Comparison of ENCODE assay signal across 8 cellular contexts in the genomic region with DNA sequence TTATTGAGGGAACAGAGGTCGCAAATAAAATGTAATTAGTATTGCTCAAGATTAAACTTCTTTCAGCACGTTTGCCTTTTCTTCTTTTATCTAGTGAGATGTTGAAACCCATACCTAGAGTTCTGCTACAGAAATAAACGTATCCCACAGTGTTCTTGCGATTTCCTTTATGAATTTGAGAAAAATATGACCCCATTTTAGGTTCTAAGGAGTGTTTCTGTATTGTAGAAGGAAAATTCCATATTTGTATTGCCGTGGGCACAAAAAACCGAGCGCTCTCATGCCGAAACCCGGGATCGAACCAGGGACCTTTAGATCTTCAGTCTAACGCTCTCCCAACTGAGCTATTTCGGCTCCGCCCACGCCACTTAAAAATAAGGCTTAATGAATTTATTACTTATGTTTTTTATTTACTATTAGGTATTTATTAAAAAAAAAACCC. TPM values are rescaled to one million over a fixed set of nuclear protein-coding genes. Genes with fewer than 3 reads are reported as not detected.
A peak's percentile ranks its signal among the peaks of the same experiment; 100 is the strongest.
DNase-seq lines count a peak whose midpoint lies in the region; ATAC-seq and TF ChIP-seq lines count a peak whose summit lies in the region.

No MANE protein-coding gene starts in this region.

- H3K27ac Mint-ChIP-seq in activated T-cell treated with anti-CD3 and anti-CD28 coated beads, Interleukin-2, amount 50 U/mL, for 24 hours, result peak overlapping the region; percentile 99
- H3K27ac Mint-ChIP-seq in nephron progenitor cell, result peak overlapping the region; percentile 98

- H3F3A ChIP-seq in PC-9 (ENCODE audit: insufficient read depth, low read depth), result peaks cover 52% of the 10 kb centered on the region

- H3K4me3 Mint-ChIP-seq in activated T-cell treated with anti-CD3 and anti-CD28 coated beads, Interleukin-2, amount 50 U/mL, for 24 hours, result peak overlapping the region; percentile 86
- peak overlapping the region; percentile 95 for H3K4me3 Mint-ChIP-seq in nephron progenitor cell

- CTCF ChIA-PET in PC-9 (lab: Charles Lee), result interaction anchor here (1.5 kb wide), 1 partner anchor 33 kb away, joined by 6 read pairs; no protein-coding TSS in a partner anchor

- H4K20me1 ChIP-seq in PC-9 (ENCODE audit: insufficient read depth), result no peaks in the 10 kb centered on the region

- peaks cover 8% of the 10 kb centered on the region for H3K36me3 Mint-ChIP-seq in activated T-cell treated with anti-CD3 and anti-CD28 coated beads, Interleukin-2, amount 50 U/mL, for 24 hours (ENCODE audit: low read depth)
- peaks cover 23% of the 10 kb centered on the region for H3K36me3 Mint-ChIP-seq in nephron progenitor cell (ENCODE audit: low read depth)

- no peaks in the 10 kb centered on the region for H3K9me3 Mint-ChIP-seq in activated T-cell treated with anti-CD3 and anti-CD28 coated beads, Interleukin-2, amount 50 U/mL, for 24 hours
- H3K9me3 Mint-ChIP-seq in nephron progenitor cell, result peaks cover 28% of the 10 kb centered on the region

- H3K4me1 ChIP-seq in PC-9 (replicated peaks; ENCODE audit: insufficient read depth) (peaks cover 59% of the 10 kb centered on the region), stomach (peaks cover 0 to 52% (median 16%) of the 10 kb centered on the region in 4 donors)

- H3K27ac ChIP-seq in PC-9, result peak overlapping the region; percentile 81
- peak overlapping the region in 4 of 5 donors; percentile 63 to 86 (median 75) for H3K27ac ChIP-seq in stomach

- DNase-seq in HS-5 (ENCODE audit: low read depth) (peak; percentile 52), PC-9 (peak; percentile 58 to 71), fibroblast of gingiva (ENCODE audit: low read depth) (peak; percentile 59), nephron progenitor cell (peak; percentile 80), stomach (peak; percentile 65)
- DNase-seq in activated T-cell treated with anti-CD3 and anti-CD28 coated beads, Interleukin-2, amount 50 U/mL, for 24 hours, result peak; percentile 86

- no TSS peak for BruUV-seq in PC-9 (replicated peaks; lab: Mats Ljungman, UMichigan)

- peaks cover 58% of the 10 kb centered on the region for H3K27me3 Mint-ChIP-seq in activated T-cell treated with anti-CD3 and anti-CD28 coated beads, Interleukin-2, amount 50 U/mL, for 24 hours
- peaks cover 33% of the 10 kb centered on the region for H3K27me3 Mint-ChIP-seq in nephron progenitor cell (ENCODE audit: low read depth, poor library complexity)

- H3K79me2 ChIP-seq in PC-9 (ENCODE audit: low read depth), result no peaks in the 10 kb centered on the region

- H3K9me3 ChIP-seq in PC-9 (ENCODE audit: insufficient read depth, low read depth), result no peaks in the 10 kb centered on the region
- no peaks in the 10 kb centered on the region for H3K9me3 ChIP-seq in stomach

- POLR2A ChIA-PET in PC-9 (lab: Charles Lee; ENCODE audit: unreplicated experiment), result interaction anchor here (0.6 kb wide), 1 partner anchor 1834 kb away, joined by 4 read pairs; a partner anchor contains a TSS

- intact Hi-C loops in PC-9 (cut with micrococcal nuclease; ENCODE audit: unreplicated experiment), result loop anchor here (1.0 to 10.0 kb wide), 3 partner anchors 33 to 143 kb away; no protein-coding TSS in a partner anchor
- intact Hi-C loops in stomach (cut with DNase I; ENCODE audit: low total_unique reads), result loop anchor here (5.0 kb wide), 1 partner anchor 39 kb away; no protein-coding TSS in a partner anchor

- H3K4me1 Mint-ChIP-seq in activated T-cell treated with anti-CD3 and anti-CD28 coated beads, Interleukin-2, amount 50 U/mL, for 24 hours (ENCODE audit: low read depth), result peaks cover 64% of the 10 kb centered on the region
- H3K4me1 Mint-ChIP-seq in nephron progenitor cell, result peaks cover 91% of the 10 kb centered on the region

- no peak for TF ChIP-seq POLR2A in stomach (IDR thresholded peaks at IDR 0.05)

- peak; percentile 37 for ATAC-seq in GM18517 (IDR thresholded peaks at IDR 0.05; ENCODE audit: unreplicated experiment)
- no peak for ATAC-seq in HG03108 (IDR thresholded peaks at IDR 0.05; ENCODE audit: unreplicated experiment)

- H3K9me2 ChIP-seq in PC-9 (ENCODE audit: insufficient read depth), result no peaks in the 10 kb centered on the region

- TF ChIP-seq CTCF in PC-9 (conservative IDR thresholded peaks at IDR 0.05) (peak; percentile 9; the same call in 1 of the 2 replicates), nephron progenitor cell (IDR thresholded peaks at IDR 0.05) (no peak), stomach (IDR thresholded peaks at IDR 0.05) (no peak)

- peak overlapping the region; percentile 80 for H3K4me2 ChIP-seq in PC-9

- H3K36me3 ChIP-seq in PC-9 (ENCODE audit: low read depth) (no peaks in the 10 kb centered on the region), stomach (no peaks in the 10 kb centered on the region)

- no peaks in the 10 kb centered on the region for H3K27me3 ChIP-seq in PC-9 (ENCODE audit: insufficient read depth, low read depth)
- peaks cover 0 to 21% (median 4%) of the 10 kb centered on the region in 3 donors for H3K27me3 ChIP-seq in stomach

- H2AFZ ChIP-seq in PC-9, result peak overlapping the region; percentile 82

- 0 to 1% (median 1%) methylated on average over 14 of the region's 14 CpGs for WGBS in stomach, 5 donors

- peak overlapping the region; percentile 76 for H3K4me3 ChIP-seq in PC-9
- peak overlapping the region; percentile 60 to 74 (median 66) for H3K4me3 ChIP-seq in stomach

- TF ChIP-seq EP300 in stomach (IDR thresholded peaks at IDR 0.05), result no peak

RNA-seq across cellular contexts. Expression of a gene that starts 23.7 kb away (rescaled TPM):
- total RNA-seq in PC-9 (2021) (2.1 TPM in 2 replicates), stomach (1 to 10 TPM in 2 of 5 donors, under 1 TPM in 2, not detected in 1; 0.72 to 6.7 (median 1.5) TPM)
- 1 to 10 TPM in 1 of 3 donors, under 1 TPM in 2; 0.50 to 1.2 (median 0.61) TPM for polyA plus RNA-seq in stomach

RNA-seq across cellular contexts. Expression of a gene that starts 57.6 kb away (rescaled TPM):
- total RNA-seq in PC-9 (2021), result 67.2 and 86.2 TPM in 2 replicates
- 100 to 1,000 TPM in 1 of 5 donors, 10 to 100 TPM in 4; 59.1 to 102 (median 77.7) TPM for total RNA-seq in stomach
- polyA plus RNA-seq in stomach, result 10 to 100 TPM; 24.2 to 33.5 (median 31.6) TPM
